In the genomic region with DNA sequence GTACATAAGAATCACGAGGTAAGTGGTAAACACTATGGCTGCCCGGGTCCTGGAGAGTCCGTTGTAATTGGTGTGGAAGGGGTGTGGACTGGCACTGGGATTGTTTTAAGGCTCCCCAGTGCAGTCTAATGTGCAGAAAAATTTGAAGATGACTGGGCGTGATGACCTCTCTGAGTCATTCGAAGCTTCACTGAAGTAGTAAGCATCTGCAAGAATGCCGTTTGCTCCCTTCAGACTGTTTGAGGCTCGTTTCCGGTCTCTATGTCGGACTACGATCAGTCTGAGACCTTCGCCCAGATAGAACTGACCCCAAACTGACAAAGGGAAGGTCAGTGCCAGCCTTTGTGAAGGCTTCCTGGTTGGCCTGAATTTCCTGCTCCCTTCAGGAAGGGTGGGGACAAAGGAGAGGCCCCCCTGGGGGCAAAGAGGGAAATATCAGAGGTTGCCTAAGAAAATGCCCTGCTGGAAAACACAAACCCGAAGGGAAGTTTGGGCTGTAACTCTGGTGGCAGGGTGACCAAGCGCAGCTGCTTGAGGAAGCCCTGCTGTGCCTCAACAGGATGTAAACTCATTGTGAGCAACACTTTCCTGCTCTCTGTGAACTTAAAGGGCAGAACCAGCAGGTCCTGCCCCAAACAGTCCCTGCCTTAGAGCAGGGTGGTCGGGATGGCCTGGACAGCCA, we compare ENCODE assay signal across 8 cellular contexts. TPM values are rescaled to one million over a fixed set of nuclear protein-coding genes. Genes with fewer than 3 reads are reported as not detected.
DNase-seq lines count a peak whose midpoint lies in the region; ATAC-seq lines count a peak whose summit lies in the region.

No MANE protein-coding gene starts in this region.

- no peaks in the 10 kb centered on the region for H3K9me3 ChIP-seq in stomach smooth muscle (ENCODE audit: control insufficient read depth in 2 of 2, low read length in 2 of 2)

- peak overlapping the region in 1 of 2 donors; percentile 3 for H3K4me3 ChIP-seq in stomach smooth muscle (ENCODE audit: low read length in 2 of 2)

- peaks cover 18 to 29% (median 21%) of the 10 kb centered on the region in 3 donors for H3K4me1 Mint-ChIP-seq in IgD-negative memory B cell
- H3K4me1 Mint-ChIP-seq in immature natural killer cell: peaks cover 45 to 50% of the 10 kb centered on the region in 2 donors

- DNase-seq in SIG-M5 treated with dmso at 0.1 percent for 504 hours (lab: John Stamatoyannopoulos, UW; ENCODE audit: unreplicated experiment) (peak; percentile 29), SIG-M5 (lab: John Stamatoyannopoulos, UW) (no peak), immature natural killer cell (peak in 1 of 3 donors; percentile 25), islet precursor cell (no peak)
- DNase-seq in activated naive CD4-positive, alpha-beta T cell treated with anti-CD3 and anti-CD28 coated beads, Interleukin-2, amount 50 U/mL, for 72 hours (ENCODE audit: low spot score in 2 of 2): peak; percentile 45 to 60

- H3K9ac ChIP-seq in stomach smooth muscle (ENCODE audit: low read length in 2 of 2): peak overlapping the region in 1 of 2 donors; percentile 12

- H3K27me3 Mint-ChIP-seq in IgD-negative memory B cell (no peaks in the 10 kb centered on the region), immature natural killer cell (ENCODE audit: low read depth in 3 of 3) (peaks cover 0 to 4% (median 0%) of the 10 kb centered on the region in 3 donors)

- peaks cover 49% of the 10 kb centered on the region for H3K4me1 ChIP-seq in stomach smooth muscle (ENCODE audit: control insufficient read depth, insufficient read depth, low read length)

- peak overlapping the region; percentile 86 for H3K27ac ChIP-seq in stomach smooth muscle (ENCODE audit: low read length)

- no peaks in the 10 kb centered on the region for H3K27me3 ChIP-seq in stomach smooth muscle (ENCODE audit: control insufficient read depth in 1 of 2, insufficient read depth in 2 of 2, low read length in 2 of 2)

- H3K36me3 ChIP-seq in stomach smooth muscle (ENCODE audit: control insufficient read depth in 2 of 2, insufficient read depth in 2 of 2, low read length in 2 of 2): no peaks in the 10 kb centered on the region

- no peaks in the 10 kb centered on the region for H3K36me3 Mint-ChIP-seq in IgD-negative memory B cell
- no peaks in the 10 kb centered on the region for H3K36me3 Mint-ChIP-seq in activated naive CD4-positive, alpha-beta T cell treated with anti-CD3 and anti-CD28 coated beads, Interleukin-2, amount 50 U/mL, for 72 hours
- H3K36me3 Mint-ChIP-seq in immature natural killer cell: peaks cover 0 to 19% (median 0%) of the 10 kb centered on the region in 3 donors

- H3K27ac Mint-ChIP-seq in IgD-negative memory B cell (peak overlapping the region in 1 of 3 donors; percentile 13), immature natural killer cell (peak overlapping the region; percentile 42 to 85 (median 69))
- H3K27ac Mint-ChIP-seq in activated naive CD4-positive, alpha-beta T cell treated with anti-CD3 and anti-CD28 coated beads, Interleukin-2, amount 50 U/mL, for 72 hours: peak overlapping the region; percentile 85 to 96

- H3K4me3 Mint-ChIP-seq in IgD-negative memory B cell (peak overlapping the region in 3 of 4 donors; percentile 23 to 73 (median 50)), immature natural killer cell (peak overlapping the region; percentile 38 to 82 (median 61))

- no peaks in the 10 kb centered on the region for H3K9me3 Mint-ChIP-seq in IgD-negative memory B cell
- no peaks in the 10 kb centered on the region for H3K9me3 Mint-ChIP-seq in activated naive CD4-positive, alpha-beta T cell treated with anti-CD3 and anti-CD28 coated beads, Interleukin-2, amount 50 U/mL, for 72 hours
- H3K9me3 Mint-ChIP-seq in immature natural killer cell: no peaks in the 10 kb centered on the region

- peak; percentile 81 to 82 for ATAC-seq in activated naive CD4-positive, alpha-beta T cell treated with anti-CD3 and anti-CD28 coated beads, Interleukin-2, amount 50 U/mL, for 72 hours
- ATAC-seq in GM19395 (IDR thresholded peaks at IDR 0.05; ENCODE audit: unreplicated experiment): no peak

RNA-seq across cellular contexts. Expression of a gene that starts 34.6 kb away (rescaled TPM):
- polyA plus RNA-seq in IgD-negative memory B cell: 13.0 TPM
- 10 to 100 TPM in 1 of 2 donors, 1 to 10 TPM in 1; 6.0 to 14.3 TPM for total RNA-seq in activated naive CD4-positive, alpha-beta T cell treated with anti-CD3 and anti-CD28 coated beads, Interleukin-2, amount 50 U/mL, for 72 hours
- 10 to 100 TPM; 25.0 to 32.7 (median 32.3) TPM for polyA plus RNA-seq in immature natural killer cell

RNA-seq across cellular contexts. Expression of a gene that starts 34.8 kb away (rescaled TPM):
- polyA plus RNA-seq in IgD-negative memory B cell (32.0 TPM), immature natural killer cell (10 to 100 TPM; 29.9 to 38.9 (median 32.3) TPM)
- 10 to 100 TPM; 22.7 to 34.2 TPM for total RNA-seq in activated naive CD4-positive, alpha-beta T cell treated with anti-CD3 and anti-CD28 coated beads, Interleukin-2, amount 50 U/mL, for 72 hours

Comparison
In these comparisons a context has a peak if more than half of its experiments do, and no peak if none do; other contexts are left out.
1. DNase-seq: peak in SIG-M5 treated with dmso at 0.1 percent for 504 hours (single experiment) and activated naive CD4-positive, alpha-beta T cell treated with anti-CD3 and anti-CD28 coated beads, Interleukin-2, amount 50 U/mL, for 72 hours (2 of 2); none in SIG-M5 (single experiment) and islet precursor cell (single experiment).